In genomic region chr10:35270100-35270499, GRCh38 we compare ENCODE assay signal across 17 cellular contexts.
DNase-seq lines count a peak whose midpoint lies in the region; ATAC-seq and TF ChIP-seq lines count a peak whose summit lies in the region.
"Had no signal": no experiment of that assay in that cellular context is flagged by ENCODE, and none has a peak within 500 bp of the region (broad histone marks: within the 10 kb centered on the region; RNA-seq: fewer than 3 reads in every experiment).

No MANE protein-coding gene starts in this region.

- no peak for TF ChIP-seq EP300 in suprapubic skin (IDR thresholded peaks at IDR 0.05)

- intact Hi-C loops in A673 (cut with micrococcal nuclease; ENCODE audit: unreplicated experiment), result no loop called here

- no peak for TF ChIP-seq POLR2A in suprapubic skin (IDR thresholded peaks at IDR 0.05)

- H3K4me1 ChIP-seq in A673 (ENCODE audit: insufficient read depth, low read length, poor library complexity, severe bottlenecking) (peaks cover 45% of the 10 kb centered on the region), suprapubic skin (peaks cover 7% of the 10 kb centered on the region)
- H3K4me1 ChIP-seq: ascending aorta, spleen had no signal

- no peak overlapping the region for H3K4me3 ChIP-seq in A673 (ENCODE audit: low read depth, low read length, poor library complexity, severe bottlenecking)
- no peak overlapping the region for H3K4me3 ChIP-seq in suprapubic skin
- H3K4me3 ChIP-seq: ascending aorta, spleen, thyroid gland had no signal

- DNase-seq in A673 (ENCODE audit: low spot score) (peak; percentile 55), EH (ENCODE audit: low read depth) (peak; percentile 7), naive B cell (no peak), NCI-H2029 (lab: John Stamatoyannopoulos, UW) (no peak), suprapubic skin (ENCODE audit: low spot score in 2 of 2) (no peak)
- DNase-seq: cerebellar nuclear complex; effector memory CD4-positive, alpha-beta T cell; EL; NCI-H1417; NCI-H526 treated with DMSO at 0.1 percent for 48 hours; Right ventricle myocardium superior; spleen; T-cell; thyroid gland had no signal

- 90% methylated on average over 1 of the region's 1 CpG for WGBS in suprapubic skin

- TF ChIP-seq CTCF in A673 (conservative IDR thresholded peaks at IDR 0.05; ENCODE audit: low read depth, low read length), result no peak
- TF ChIP-seq CTCF in suprapubic skin (IDR thresholded peaks at IDR 0.05), result no peak

- H3K36me3 ChIP-seq in A673 (ENCODE audit: insufficient read depth, low read length, poor library complexity, severe bottlenecking) (no peaks in the 10 kb centered on the region), suprapubic skin (no peaks in the 10 kb centered on the region)
- H3K36me3 ChIP-seq: ascending aorta, spleen, thyroid gland had no signal

- H3K27ac Mint-ChIP-seq in activated T-helper 17 cell treated with anti-CD3 and anti-CD28 coated beads, Interleukin-2, amount 50 U/mL, for 72 hours, result peak overlapping the region; percentile 69
- H3K27ac Mint-ChIP-seq in naive B cell, result peak overlapping the region in 4 of 6 donors; percentile 13 to 42 (median 28)
- H3K27ac Mint-ChIP-seq: T-cell had no signal

- peak; percentile 83 for ATAC-seq in activated T-helper 17 cell treated with anti-CD3 and anti-CD28 coated beads, Interleukin-2, amount 50 U/mL, for 72 hours (replicated peaks)
- ATAC-seq in naive B cell (ENCODE audit: low read depth in 2 of 2) (no peak), HG03095 (IDR thresholded peaks at IDR 0.05; ENCODE audit: unreplicated experiment) (no peak)
- ATAC-seq: T-cell had no signal

- H3K36me3 Mint-ChIP-seq in activated T-helper 17 cell treated with anti-CD3 and anti-CD28 coated beads, Interleukin-2, amount 50 U/mL, for 72 hours (ENCODE audit: low read depth), result no peaks in the 10 kb centered on the region
- peaks cover 0 to 6% of the 10 kb centered on the region in 2 donors for H3K36me3 Mint-ChIP-seq in naive B cell
- H3K36me3 Mint-ChIP-seq: T-cell had no signal

- H3K27ac ChIP-seq in A673 (ENCODE audit: low read depth, low read length, poor library complexity, severe bottlenecking), result peak overlapping the region; percentile 99
- H3K27ac ChIP-seq in suprapubic skin, result no peak overlapping the region
- H3K27ac ChIP-seq: ascending aorta, spleen, thyroid gland had no signal

- H3K4me3 Mint-ChIP-seq in activated T-helper 17 cell treated with anti-CD3 and anti-CD28 coated beads, Interleukin-2, amount 50 U/mL, for 72 hours, result peak overlapping the region; percentile 8
- no peak overlapping the region for H3K4me3 Mint-ChIP-seq in naive B cell
- H3K4me3 Mint-ChIP-seq: T-cell had no signal

- POLR2A ChIA-PET in A673 (lab: Charles Lee; ENCODE audit: low non-redundant PET), result no interaction called here

- peaks cover 12% of the 10 kb centered on the region for H3K4me1 Mint-ChIP-seq in activated T-helper 17 cell treated with anti-CD3 and anti-CD28 coated beads, Interleukin-2, amount 50 U/mL, for 72 hours
- peaks cover 7 to 20% (median 7%) of the 10 kb centered on the region in 3 donors for H3K4me1 Mint-ChIP-seq in naive B cell

- H3K27me3 ChIP-seq in A673 (replicated peaks; ENCODE audit: insufficient read depth, low read depth, low read length, poor library complexity) (no peaks in the 10 kb centered on the region), suprapubic skin (no peaks in the 10 kb centered on the region)
- H3K27me3 ChIP-seq: ascending aorta, spleen, thyroid gland had no signal

- H3K9me3 ChIP-seq in A673 (ENCODE audit: low read depth, low read length, poor library complexity, severe bottlenecking), result no peaks in the 10 kb centered on the region
- H3K9me3 ChIP-seq in suprapubic skin, result no peaks in the 10 kb centered on the region
- H3K9me3 ChIP-seq: ascending aorta, thyroid gland had no signal

- no TSS peak for BruUV-seq in A673 (replicated peaks; lab: Mats Ljungman, UMichigan)

- no peaks in the 10 kb centered on the region for H3K9me3 Mint-ChIP-seq in activated T-helper 17 cell treated with anti-CD3 and anti-CD28 coated beads, Interleukin-2, amount 50 U/mL, for 72 hours
- H3K9me3 Mint-ChIP-seq in naive B cell, result peaks cover 2 to 22% (median 6%) of the 10 kb centered on the region in 7 donors
- H3K9me3 Mint-ChIP-seq: T-cell had no signal

- H3K27me3 Mint-ChIP-seq in activated T-helper 17 cell treated with anti-CD3 and anti-CD28 coated beads, Interleukin-2, amount 50 U/mL, for 72 hours, result no peaks in the 10 kb centered on the region
- H3K27me3 Mint-ChIP-seq in naive B cell, result peaks cover 0 to 8% (median 0%) of the 10 kb centered on the region in 3 donors

- CTCF ChIA-PET in A673 (lab: Charles Lee), result interaction anchor here (0.6 kb wide), 1 partner anchor 73 kb away, joined by 3 read pairs; no protein-coding TSS in a partner anchor

Comparison
In these comparisons a context has a peak if more than half of its experiments do, and no peak if none do; other contexts are left out.
1. DNase-seq: peak in A673 (single experiment) and EH (single experiment); none in naive B cell (single experiment), NCI-H2029 (single experiment) and suprapubic skin (0 of 2).